9 cellular contexts compared by ENCODE assay signal in genomic region chr14:65478596-65478995, GRCh38.
DNase-seq lines count a peak whose midpoint lies in the region; ATAC-seq and TF ChIP-seq lines count a peak whose summit lies in the region.
"Had no signal": no experiment of that assay in that cellular context is flagged by ENCODE, and none has a peak within 500 bp of the region (broad histone marks: within the 10 kb centered on the region; RNA-seq: fewer than 3 reads in every experiment).

No MANE protein-coding gene starts in this region.

- no peak overlapping the region for H3K4me3 Mint-ChIP-seq in activated naive CD8-positive, alpha-beta T cell treated with anti-CD3 and anti-CD28 coated beads for 36 hours
- H3K4me3 Mint-ChIP-seq in naive thymus-derived CD8-positive, alpha-beta T cell, result peak overlapping the region in 1 of 10 donors; percentile 39

- no peaks in the 10 kb centered on the region for H3K9me3 Mint-ChIP-seq in activated naive CD8-positive, alpha-beta T cell treated with anti-CD3 and anti-CD28 coated beads for 36 hours
- H3K9me3 Mint-ChIP-seq in naive thymus-derived CD8-positive, alpha-beta T cell, result no peaks in the 10 kb centered on the region

- WGBS in ovary, 3 donors, result 35 to 42% (median 38%) methylated on average over 1 of the region's 1 CpG

- DNase-seq in EH (ENCODE audit: low read depth), result peak; percentile 60
- peak; percentile 6 for DNase-seq in HT-29 (ENCODE audit: low spot score)
- DNase-seq in activated naive CD8-positive, alpha-beta T cell treated with anti-CD3 and anti-CD28 coated beads for 36 hours, result no peak
- peak in 2 of 10 donors; percentile 11 to 16 for DNase-seq in naive thymus-derived CD8-positive, alpha-beta T cell
- no peak for DNase-seq in ovary
- no peak for DNase-seq in hypothalamus (lab: John Stamatoyannopoulos, UW)

- intact Hi-C loops in ovary (cut with DNase I), result no loop called here

- H3K27ac Mint-ChIP-seq in activated naive CD8-positive, alpha-beta T cell treated with anti-CD3 and anti-CD28 coated beads for 36 hours, result peak overlapping the region; percentile 34
- peak overlapping the region in 3 of 10 donors; percentile 4 to 81 (median 31) for H3K27ac Mint-ChIP-seq in naive thymus-derived CD8-positive, alpha-beta T cell

- TF ChIP-seq EP300 in ovary (IDR thresholded peaks at IDR 0.05), result no peak

- H3K4me1 ChIP-seq in ovary (ENCODE audit: insufficient read depth), result no peaks in the 10 kb centered on the region

- no peak overlapping the region for H3K27ac ChIP-seq in ovary
- H3K27ac ChIP-seq: neutrophil, thoracic aorta had no signal

- H3K27me3 Mint-ChIP-seq in activated naive CD8-positive, alpha-beta T cell treated with anti-CD3 and anti-CD28 coated beads for 36 hours, result no peaks in the 10 kb centered on the region
- H3K27me3 Mint-ChIP-seq in naive thymus-derived CD8-positive, alpha-beta T cell, result no peaks in the 10 kb centered on the region

- H3K4me3 ChIP-seq in ovary, result no peak overlapping the region
- H3K4me3 ChIP-seq: thoracic aorta had no signal

- H3K9me3 ChIP-seq in ovary, result no peaks in the 10 kb centered on the region
- H3K9me3 ChIP-seq: neutrophil, thoracic aorta had no signal

- H3K36me3 Mint-ChIP-seq in activated naive CD8-positive, alpha-beta T cell treated with anti-CD3 and anti-CD28 coated beads for 36 hours, result peaks cover 44% of the 10 kb centered on the region
- peaks cover 0 to 39% (median 21%) of the 10 kb centered on the region in 3 donors for H3K36me3 Mint-ChIP-seq in naive thymus-derived CD8-positive, alpha-beta T cell

- POLR2A ChIA-PET in naive thymus-derived CD8-positive, alpha-beta T cell (lab: Charles Lee), result no interaction called here

- no peak for TF ChIP-seq CTCF in ovary (IDR thresholded peaks at IDR 0.05)

- TF ChIP-seq POLR2A in ovary (IDR thresholded peaks at IDR 0.05), result no peak

- no peaks in the 10 kb centered on the region for H3K36me3 ChIP-seq in ovary
- H3K36me3 ChIP-seq: neutrophil, thoracic aorta had no signal

- H3K4me1 Mint-ChIP-seq in activated naive CD8-positive, alpha-beta T cell treated with anti-CD3 and anti-CD28 coated beads for 36 hours, result peaks cover 80% of the 10 kb centered on the region
- peaks cover 32 to 78% (median 74%) of the 10 kb centered on the region in 4 donors for H3K4me1 Mint-ChIP-seq in naive thymus-derived CD8-positive, alpha-beta T cell

- peak; percentile 46 to 86 for ATAC-seq in naive thymus-derived CD8-positive, alpha-beta T cell
- ATAC-seq in HG03280 (IDR thresholded peaks at IDR 0.05; ENCODE audit: unreplicated experiment), result no peak

- no peaks in the 10 kb centered on the region for H3K27me3 ChIP-seq in ovary
- H3K27me3 ChIP-seq: neutrophil had no signal

Comparison
In these comparisons a context has a peak if more than half of its experiments do, and no peak if none do; other contexts are left out.
1. DNase-seq: peak in EH (single experiment) and HT-29 (single experiment); none in activated naive CD8-positive, alpha-beta T cell treated with anti-CD3 and anti-CD28 coated beads for 36 hours (single experiment), ovary (0 of 5) and hypothalamus (0 of 51).